ENCODE assay signal across 26 cellular contexts in the genomic region with DNA sequence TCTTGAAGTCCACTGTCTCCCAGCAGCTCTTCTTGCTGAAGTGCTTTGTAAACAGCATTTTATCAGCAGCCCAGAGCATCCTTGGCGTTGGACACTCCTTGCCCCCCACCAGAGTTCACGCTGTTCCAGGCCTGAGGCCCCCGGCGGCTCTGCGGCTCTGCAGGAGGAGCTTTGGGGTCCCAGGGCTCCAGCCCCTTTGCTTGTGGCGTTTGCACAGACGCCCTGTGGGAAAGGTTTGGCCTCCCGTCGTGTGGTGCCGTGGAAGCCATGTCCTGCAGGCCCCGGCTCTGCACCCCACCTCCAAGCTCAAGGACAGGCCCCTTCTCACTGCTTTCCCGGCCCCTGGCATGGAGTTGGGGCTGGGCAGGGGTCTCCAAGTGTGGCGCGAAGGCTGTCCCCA.
"Had no signal": no experiment of that assay in that cellular context is flagged by ENCODE, and none has a peak within 500 bp of the region (broad histone marks: within the 10 kb centered on the region; RNA-seq: fewer than 3 reads in every experiment).

No MANE protein-coding gene starts in this region.

- H3K27me3 Mint-ChIP-seq: activated CD8-positive, alpha-beta T cell treated with anti-CD3 and anti-CD28 coated beads for 36 hours; activated T-helper 17 cell treated with anti-CD3 and anti-CD28 coated beads, Interleukin-2, amount 50 U/mL, for 72 hours; effector memory CD8-positive, alpha-beta T cell had no signal

- H3K27me3 ChIP-seq: body of pancreas, neural progenitor cell, suprapubic skin, upper lobe of left lung had no signal

- H3K4me1 ChIP-seq: neural progenitor cell had no signal

- H3K27ac ChIP-seq: gastrocnemius medialis, neural progenitor cell had no signal

- H3K36me3 Mint-ChIP-seq: activated naive CD4-positive, alpha-beta T cell treated with anti-CD3 and anti-CD28 coated beads, Interleukin-2, amount 50 U/mL, for 72 hours had no signal

- ATAC-seq: activated CD8-positive, alpha-beta T cell treated with anti-CD3 and anti-CD28 coated beads for 36 hours; activated naive CD4-positive, alpha-beta T cell treated with anti-CD3 and anti-CD28 coated beads, Interleukin-2, amount 50 U/mL, for 72 hours; activated T-cell treated with anti-CD3 and anti-CD28 coated beads, Interleukin-2, amount 50 U/mL, for 4 hours; activated T-helper 17 cell treated with anti-CD3 and anti-CD28 coated beads, Interleukin-2, amount 50 U/mL, for 72 hours; body of pancreas; effector memory CD8-positive, alpha-beta T cell; gastrocnemius medialis; right cardiac atrium had no signal

- H3K9ac ChIP-seq: neural progenitor cell had no signal

- H3K4me2 ChIP-seq: neural progenitor cell had no signal

- H3K27ac Mint-ChIP-seq: activated CD8-positive, alpha-beta T cell treated with anti-CD3 and anti-CD28 coated beads for 36 hours; activated naive CD4-positive, alpha-beta T cell treated with anti-CD3 and anti-CD28 coated beads, Interleukin-2, amount 50 U/mL, for 72 hours; activated T-helper 17 cell treated with anti-CD3 and anti-CD28 coated beads, Interleukin-2, amount 50 U/mL, for 72 hours had no signal

- H3K4me3 Mint-ChIP-seq: activated CD8-positive, alpha-beta T cell treated with anti-CD3 and anti-CD28 coated beads for 36 hours; activated T-cell treated with anti-CD3 and anti-CD28 coated beads, Interleukin-2, amount 50 U/mL, for 4 hours; activated T-helper 17 cell treated with anti-CD3 and anti-CD28 coated beads, Interleukin-2, amount 50 U/mL, for 72 hours; effector memory CD8-positive, alpha-beta T cell; naive B cell; neural progenitor cell had no signal

- H3K9me3 Mint-ChIP-seq: activated CD8-positive, alpha-beta T cell treated with anti-CD3 and anti-CD28 coated beads for 36 hours; activated naive CD4-positive, alpha-beta T cell treated with anti-CD3 and anti-CD28 coated beads, Interleukin-2, amount 50 U/mL, for 72 hours; activated T-cell treated with anti-CD3 and anti-CD28 coated beads, Interleukin-2, amount 50 U/mL, for 4 hours; activated T-helper 17 cell treated with anti-CD3 and anti-CD28 coated beads, Interleukin-2, amount 50 U/mL, for 72 hours; effector memory CD8-positive, alpha-beta T cell; naive B cell; neural progenitor cell had no signal

- H3K36me3 ChIP-seq: gastrocnemius medialis, neural progenitor cell had no signal

- H3K4me1 Mint-ChIP-seq: activated T-helper 17 cell treated with anti-CD3 and anti-CD28 coated beads, Interleukin-2, amount 50 U/mL, for 72 hours had no signal

- H3K9me3 ChIP-seq: body of pancreas, gastrocnemius medialis, left ventricle myocardium inferior, suprapubic skin, upper lobe of left lung had no signal

- DNase-seq: activated CD4-positive, alpha-beta T cell treated with anti-CD3 and anti-CD28 coated beads for 1 hour; activated CD4-positive, alpha-beta T cell treated with anti-CD3 and anti-CD28 coated beads, Interleukin-2, amount 50 U/mL, for 1 hour; activated CD8-positive, alpha-beta T cell treated with anti-CD3 and anti-CD28 coated beads for 36 hours; activated T-cell treated with anti-CD3 and anti-CD28 coated beads, Interleukin-2, amount 50 U/mL, for 4 hours; anterior cingulate cortex; body of pancreas; cerebellar nuclear complex; cortex of kidney; effector memory CD8-positive, alpha-beta T cell; erythroblast; gastrocnemius medialis; glutamatergic neuron; islet precursor cell; left ventricle myocardium inferior; mammary epithelial cell; naive B cell; right cardiac atrium; stimulated activated CD4-positive, alpha-beta T cell treated with anti-CD3 and anti-CD28 coated beads, Interleukin-15, amount 100 ng/mL, for 24 hours; stimulated activated CD4-positive, alpha-beta T cell treated with anti-CD3 and anti-CD28 coated beads, Interleukin-2, amount 100 ng/mL, for 24 hours; stimulated activated naive CD4-positive, alpha-beta T cell; T-helper 9 cell had no signal

- H3K4me3 ChIP-seq: body of pancreas, gastrocnemius medialis, left ventricle myocardium inferior, neural progenitor cell, suprapubic skin, upper lobe of left lung had no signal

- H2AFZ ChIP-seq: neural progenitor cell had no signal
